Comparison of ENCODE assay signal across 2 cellular contexts in genomic region chr2:199972088-199972626, GRCh38.
TF ChIP-seq lines count a peak whose summit lies in the region.

No MANE protein-coding gene starts in this region.

TF ChIP-seq in liver, 16 proteins besides CTCF, POLR2A, EP300 and RAD21:
- peak; percentile 74 for TF ChIP-seq YY1 (IDR thresholded peaks at IDR 0.05)
- peak; percentile 75 to 82 for TF ChIP-seq RXRA (IDR thresholded peaks at IDR 0.05)
- TF ChIP-seq SP1 (IDR thresholded peaks at IDR 0.05), result peak; percentile 90
- TF ChIP-seq NR2F2 (IDR thresholded peaks at IDR 0.05), result peak; percentile 26
- peak; percentile 51 for TF ChIP-seq REST (IDR thresholded peaks at IDR 0.05)
- TF ChIP-seq ATF3 (IDR thresholded peaks at IDR 0.05), result no peak
- TF ChIP-seq JUND (IDR thresholded peaks at IDR 0.05), result peak; percentile 63 to 66
- peak; percentile 75 for TF ChIP-seq ZBTB33 (IDR thresholded peaks at IDR 0.05)
- TF ChIP-seq, protein P1, sequence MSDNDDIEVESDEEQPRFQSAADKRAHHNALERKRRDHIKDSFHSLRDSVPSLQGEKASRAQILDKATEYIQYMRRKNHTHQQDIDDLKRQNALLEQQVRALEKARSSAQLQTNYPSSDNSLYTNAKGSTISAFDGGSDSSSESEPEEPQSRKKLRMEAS (IDR thresholded peaks at IDR 0.05), result no peak
- no peak for TF ChIP-seq GABPA (IDR thresholded peaks at IDR 0.05 in 1 of 2, conservative IDR thresholded peaks at IDR 0.05 in 1 of 2)
- peak; percentile 91 to 94 for TF ChIP-seq HNF4A (conservative IDR thresholded peaks at IDR 0.05)
- TF ChIP-seq FOXA1 (IDR thresholded peaks at IDR 0.05), result no peak
- TF ChIP-seq TAF1 (conservative IDR thresholded peaks at IDR 0.05), result no peak
- TF ChIP-seq FOXA2 (IDR thresholded peaks at IDR 0.05), result no peak
- peak in 1 of 2 donors; percentile 65 for TF ChIP-seq EGR1 (IDR thresholded peaks at IDR 0.05; ENCODE audit: low read depth in 2 of 2)
- TF ChIP-seq HNF4G (IDR thresholded peaks at IDR 0.05), result peak; percentile 74

TF ChIP-seq in HepG2, 621 proteins besides CTCF, POLR2A, EP300 and RAD21:
- TF ChIP-seq NFE2 (CRISPR knock-in tag; IDR thresholded peaks at IDR 0.05) (no peak), HHEX (CRISPR knock-in tag; IDR thresholded peaks at IDR 0.05) (no peak), MXD4 (CRISPR knock-in tag; IDR thresholded peaks at IDR 0.05) (no peak), ATRX (CRISPR knock-in tag; IDR thresholded peaks at IDR 0.05; ENCODE audit: borderline replicate concordance) (no peak), RBAK (CRISPR knock-in tag; IDR thresholded peaks at IDR 0.05) (no peak), ZNF782 (CRISPR knock-in tag; IDR thresholded peaks at IDR 0.05; ENCODE audit: borderline replicate concordance) (no peak), ZNF674 (CRISPR knock-in tag; IDR thresholded peaks at IDR 0.05; ENCODE audit: low read depth) (no peak), DPF2 (CRISPR knock-in tag; IDR thresholded peaks at IDR 0.05; ENCODE audit: borderline replicate concordance, low read depth) (no peak), ZSCAN21 (CRISPR knock-in tag; IDR thresholded peaks at IDR 0.05; ENCODE audit: borderline replicate concordance) (no peak), AHR (CRISPR knock-in tag; IDR thresholded peaks at IDR 0.05) (no peak), NFKB2 (CRISPR knock-in tag; IDR thresholded peaks at IDR 0.05; ENCODE audit: borderline replicate concordance) (no peak), MIXL1 (CRISPR knock-in tag; IDR thresholded peaks at IDR 0.05) (no peak), ZNF761 (CRISPR knock-in tag; conservative IDR thresholded peaks at IDR 0.05) (no peak), PPARG (CRISPR knock-in tag; conservative IDR thresholded peaks at IDR 0.05) (no peak), PBX2 (CRISPR knock-in tag; IDR thresholded peaks at IDR 0.05) (no peak), ZNF224 (CRISPR knock-in tag; IDR thresholded peaks at IDR 0.05) (no peak), ZNF383 (CRISPR knock-in tag; IDR thresholded peaks at IDR 0.05; ENCODE audit: borderline replicate concordance) (no peak)
- TF ChIP-seq, protein P2, sequence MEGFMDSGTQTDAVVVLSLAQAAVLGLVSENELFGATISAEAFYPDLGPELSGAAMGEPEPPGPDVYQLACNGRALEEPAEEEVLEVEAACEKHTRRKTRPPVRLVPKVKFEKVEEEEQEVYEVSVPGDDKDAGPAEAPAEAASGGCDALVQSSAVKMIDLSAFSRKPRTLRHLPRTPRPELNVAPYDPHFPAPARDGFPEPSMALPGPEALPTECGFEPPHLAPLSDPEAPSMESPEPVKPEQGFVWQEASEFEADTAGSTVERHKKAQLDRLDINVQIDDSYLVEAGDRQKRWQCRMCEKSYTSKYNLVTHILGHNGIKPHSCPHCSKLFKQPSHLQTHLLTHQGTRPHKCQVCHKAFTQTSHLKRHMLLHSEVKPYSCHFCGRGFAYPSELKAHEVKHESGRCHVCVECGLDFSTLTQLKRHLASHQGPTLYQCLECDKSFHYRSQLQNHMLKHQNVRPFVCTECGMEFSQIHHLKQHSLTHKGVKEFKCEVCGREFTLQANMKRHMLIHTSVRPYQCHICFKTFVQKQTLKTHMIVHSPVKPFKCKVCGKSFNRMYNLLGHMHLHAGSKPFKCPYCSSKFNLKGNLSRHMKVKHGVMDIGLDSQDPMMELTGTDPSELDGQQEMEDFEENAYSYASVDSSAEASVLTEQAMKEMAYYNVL (CRISPR knock-in tag; IDR thresholded peaks at IDR 0.05; ENCODE audit: borderline replicate concordance), result no peak
- TF ChIP-seq, protein P3, sequence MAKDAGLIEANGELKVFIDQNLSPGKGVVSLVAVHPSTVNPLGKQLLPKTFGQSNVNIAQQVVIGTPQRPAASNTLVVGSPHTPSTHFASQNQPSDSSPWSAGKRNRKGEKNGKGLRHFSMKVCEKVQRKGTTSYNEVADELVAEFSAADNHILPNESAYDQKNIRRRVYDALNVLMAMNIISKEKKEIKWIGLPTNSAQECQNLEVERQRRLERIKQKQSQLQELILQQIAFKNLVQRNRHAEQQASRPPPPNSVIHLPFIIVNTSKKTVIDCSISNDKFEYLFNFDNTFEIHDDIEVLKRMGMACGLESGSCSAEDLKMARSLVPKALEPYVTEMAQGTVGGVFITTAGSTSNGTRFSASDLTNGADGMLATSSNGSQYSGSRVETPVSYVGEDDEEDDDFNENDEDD (CRISPR knock-in tag; IDR thresholded peaks at IDR 0.05; ENCODE audit: borderline replicate concordance), result no peak
